Comparison of ENCODE assay signal across 21 cellular contexts in the genomic region with DNA sequence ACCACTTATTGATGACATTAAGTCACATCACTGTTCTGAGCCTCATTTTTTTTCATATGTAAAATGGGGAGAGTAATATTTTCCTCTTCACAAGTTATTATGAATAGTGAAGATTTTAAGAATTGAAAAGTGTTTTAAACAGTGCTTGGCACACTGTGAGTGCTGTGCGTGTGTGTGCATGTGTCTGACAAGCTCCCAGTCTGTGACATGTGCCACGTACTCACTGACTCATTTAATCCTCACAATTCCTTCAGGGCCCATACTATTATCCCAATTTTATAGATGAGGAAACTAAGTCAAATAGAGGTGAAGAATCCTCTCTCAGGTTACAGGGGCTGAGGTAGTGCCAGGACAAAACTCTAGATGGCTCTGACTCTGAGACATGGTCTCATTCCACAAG.
A peak's percentile ranks its signal among the peaks of the same experiment; 100 is the strongest.
DNase-seq lines count a peak whose midpoint lies in the region; ATAC-seq and TF ChIP-seq lines count a peak whose summit lies in the region.
"Had no signal": no experiment of that assay in that cellular context is flagged by ENCODE, and none has a peak within 500 bp of the region (broad histone marks: within the 10 kb centered on the region; RNA-seq: fewer than 3 reads in every experiment).

No MANE protein-coding gene starts in this region.

- no peak for TF ChIP-seq POLR2A in breast epithelium (IDR thresholded peaks at IDR 0.05)

- intact Hi-C loops in MCF 10A (cut with micrococcal nuclease) (no loop called here), breast epithelium (cut with DNase I; ENCODE audit: low total_unique reads) (no loop called here), dorsolateral prefrontal cortex (cut with DNase I) (no loop called here)

- H3K4me1 ChIP-seq in breast epithelium, result no peaks in the 10 kb centered on the region
- H3K4me1 ChIP-seq in endodermal cell (ENCODE audit: control insufficient read depth, insufficient read depth, low read length), result no peaks in the 10 kb centered on the region
- no peaks in the 10 kb centered on the region for H3K4me1 ChIP-seq in foreskin keratinocyte
- no peaks in the 10 kb centered on the region for H3K4me1 ChIP-seq in BE2C

- H3K9ac ChIP-seq in endodermal cell (ENCODE audit: extremely low read depth, low read length, poor library complexity, severe bottlenecking), result no peak overlapping the region
- H3K9ac ChIP-seq: BLaER1 treated with 17β-estradiol and CSF1 and Interleukin-3, amounts not matched to agents 10 nM and 100 nM; GM23248 had no signal

- H3K27ac Mint-ChIP-seq in MCF 10A (ENCODE audit: low read depth, unreplicated experiment), result no peak overlapping the region
- H3K27ac Mint-ChIP-seq in endodermal cell, result no peak overlapping the region
- H3K27ac Mint-ChIP-seq: B cell; CD14-positive monocyte; CD4-positive, alpha-beta T cell; CD8-positive, alpha-beta memory T cell had no signal

- H3K4me3 ChIP-seq in breast epithelium (no peak overlapping the region), endodermal cell (ENCODE audit: low read length) (no peak overlapping the region), BE2C (ENCODE audit: low read depth, low read length) (no peak overlapping the region), dorsolateral prefrontal cortex (no peak overlapping the region)
- H3K4me3 ChIP-seq: BLaER1 treated with 17β-estradiol and CSF1 and Interleukin-3, amounts not matched to agents 10 nM and 100 nM; GM12878; GM23248 had no signal

- H3K36me3 ChIP-seq in breast epithelium, result no peaks in the 10 kb centered on the region
- H3K36me3 ChIP-seq in endodermal cell (ENCODE audit: control insufficient read depth, insufficient read depth, low read length), result no peaks in the 10 kb centered on the region
- no peaks in the 10 kb centered on the region for H3K36me3 ChIP-seq in BE2C
- H3K36me3 ChIP-seq: BLaER1 treated with 17β-estradiol and CSF1 and Interleukin-3, amounts not matched to agents 10 nM and 100 nM had no signal

- H3K27me3 ChIP-seq in breast epithelium (no peaks in the 10 kb centered on the region), endodermal cell (ENCODE audit: control insufficient read depth, insufficient read depth, low read length, poor library complexity, severe bottlenecking) (no peaks in the 10 kb centered on the region), foreskin keratinocyte (no peaks in the 10 kb centered on the region), BE2C (no peaks in the 10 kb centered on the region), dorsolateral prefrontal cortex (no peaks in the 10 kb centered on the region)
- H3K27me3 ChIP-seq: BLaER1 treated with 17β-estradiol and CSF1 and Interleukin-3, amounts not matched to agents 10 nM and 100 nM had no signal

- H3K36me3 Mint-ChIP-seq in MCF 10A (ENCODE audit: insufficient read depth, unreplicated experiment) (no peaks in the 10 kb centered on the region), endodermal cell (ENCODE audit: low read depth) (no peaks in the 10 kb centered on the region)
- H3K36me3 Mint-ChIP-seq: CD14-positive monocyte; CD8-positive, alpha-beta memory T cell had no signal

- WGBS in endodermal cell (ENCODE audit: insufficient coverage in 1 of 2, insufficient read length in 1 of 2), 2 experiments, result 94 to 100% methylated on average over 1 to 2 of the region's 2 CpGs

- H3K4me1 Mint-ChIP-seq in MCF 10A (ENCODE audit: insufficient read depth, unreplicated experiment), result no peaks in the 10 kb centered on the region
- no peaks in the 10 kb centered on the region for H3K4me1 Mint-ChIP-seq in endodermal cell
- H3K4me1 Mint-ChIP-seq: B cell; CD14-positive monocyte; CD8-positive, alpha-beta memory T cell had no signal

- H3K4me3 Mint-ChIP-seq in MCF 10A (ENCODE audit: unreplicated experiment), result no peak overlapping the region
- H3K4me3 Mint-ChIP-seq in endodermal cell, result no peak overlapping the region
- H3K4me3 Mint-ChIP-seq: B cell; CD14-positive monocyte; CD4-positive, alpha-beta T cell; CD8-positive, alpha-beta memory T cell had no signal

- BruUV-seq in MCF 10A (replicated peaks; lab: Mats Ljungman, UMichigan), result no TSS peak

- H3K27me3 Mint-ChIP-seq in MCF 10A (ENCODE audit: insufficient read depth, unreplicated experiment) (no peaks in the 10 kb centered on the region), endodermal cell (ENCODE audit: insufficient read depth) (no peaks in the 10 kb centered on the region)
- H3K27me3 Mint-ChIP-seq: B cell; CD4-positive, alpha-beta T cell; CD8-positive, alpha-beta memory T cell had no signal

- ATAC-seq in foreskin keratinocyte, result peak; percentile 89
- ATAC-seq: GM12878 had no signal

- POLR2A ChIA-PET in MCF 10A (lab: Yijun Ruan, JAX), result interaction anchor here (0.6 to 1.2 kb wide), 3 partner anchors 9 to 321 kb away, joined by 3 to 5 read pairs (median 3); no protein-coding TSS in a partner anchor

- H3K9me3 ChIP-seq in breast epithelium, result no peaks in the 10 kb centered on the region
- H3K9me3 ChIP-seq in endodermal cell (ENCODE audit: control insufficient read depth, low read length), result no peaks in the 10 kb centered on the region
- no peaks in the 10 kb centered on the region for H3K9me3 ChIP-seq in BE2C
- H3K9me3 ChIP-seq: BLaER1 treated with 17β-estradiol and CSF1 and Interleukin-3, amounts not matched to agents 10 nM and 100 nM had no signal

- CTCF ChIA-PET in MCF 10A (lab: Yijun Ruan, JAX), result no interaction called here

- TF ChIP-seq CTCF in MCF 10A (IDR thresholded peaks at IDR 0.05; ENCODE audit: unreplicated experiment), result no peak
- no peak for TF ChIP-seq CTCF in breast epithelium (IDR thresholded peaks at IDR 0.05)
- peak; percentile 46 for TF ChIP-seq CTCF in endodermal cell (conservative IDR thresholded peaks at IDR 0.05)
- no peak for TF ChIP-seq CTCF in foreskin keratinocyte (conservative IDR thresholded peaks at IDR 0.05)
- no peak for TF ChIP-seq CTCF in BE2C (IDR thresholded peaks at IDR 0.05; ENCODE audit: low read depth, low read length)
- no peak for TF ChIP-seq CTCF in dorsolateral prefrontal cortex (IDR thresholded peaks at IDR 0.05 in 54 of 56, conservative IDR thresholded peaks at IDR 0.05 in 2 of 56; ENCODE audit: low read depth in 1 of 56, partially characterized antibody in 56 of 56)

- no peaks in the 10 kb centered on the region for H3K9me3 Mint-ChIP-seq in MCF 10A (ENCODE audit: unreplicated experiment)
- no peaks in the 10 kb centered on the region for H3K9me3 Mint-ChIP-seq in endodermal cell
- H3K9me3 Mint-ChIP-seq: CD4-positive, alpha-beta T cell had no signal

- H3K27ac ChIP-seq in breast epithelium (no peak overlapping the region), endodermal cell (ENCODE audit: low read depth, low read length) (no peak overlapping the region), foreskin keratinocyte (no peak overlapping the region), dorsolateral prefrontal cortex (no peak overlapping the region)
- H3K27ac ChIP-seq: 22Rv1; BLaER1 treated with 17β-estradiol and CSF1 and Interleukin-3, amounts not matched to agents 10 nM and 100 nM; GM23248 had no signal

- DNase-seq in MCF 10A (ENCODE audit: unreplicated experiment) (peak; percentile 20), breast epithelium (ENCODE audit: low spot score in 2 of 2) (no peak), endodermal cell (no peak), foreskin keratinocyte (peak; percentile 19 to 49), BE2C (no peak), dorsolateral prefrontal cortex (no peak), iPS-NIHi11 (ENCODE audit: low spot score) (no peak)
- DNase-seq: CD4-positive, alpha-beta T cell; CD8-positive, alpha-beta memory T cell; DMS 273 treated with DMSO at 0.1 percent for 48 hours; DMS79; EL; GDM1; GM23248; H7; HCEC 1CT had no signal

Comparison
In these comparisons a context has a peak if more than half of its experiments do, and no peak if none do; other contexts are left out.
1. DNase-seq: peak in MCF 10A (single experiment) and foreskin keratinocyte (2 of 2); none in breast epithelium (0 of 2), endodermal cell (single experiment), BE2C (single experiment), dorsolateral prefrontal cortex (0 of 10) and iPS-NIHi11 (single experiment).